In the genomic region with DNA sequence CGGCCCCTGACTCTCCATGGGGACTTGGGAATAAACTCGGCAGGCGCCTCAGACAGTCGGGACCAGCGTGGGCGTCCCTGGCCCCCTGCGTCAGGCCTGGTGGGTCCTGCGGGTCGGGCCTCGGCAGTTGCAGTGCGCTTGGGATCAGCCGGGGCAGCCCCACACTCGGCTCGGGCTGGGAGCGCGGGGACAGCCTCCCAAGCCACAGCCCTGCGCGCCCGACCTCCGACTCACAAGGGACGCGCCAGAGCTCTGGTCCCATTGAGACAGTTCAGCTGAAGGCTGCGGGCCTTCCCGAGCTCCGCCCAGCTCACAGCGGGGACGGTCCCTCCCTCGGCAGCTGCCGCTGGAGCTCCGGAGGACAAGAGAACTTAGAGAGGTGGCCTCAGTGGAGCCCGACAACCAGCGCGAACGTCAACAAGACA, we compare ENCODE assay signal across 9 cellular contexts. TPM values are rescaled to one million over a fixed set of nuclear protein-coding genes. Genes with fewer than 3 reads are reported as not detected.
DNase-seq lines count a peak whose midpoint lies in the region; ATAC-seq and TF ChIP-seq lines count a peak whose summit lies in the region.
"Had no signal": no experiment of that assay in that cellular context is flagged by ENCODE, and none has a peak within 500 bp of the region (broad histone marks: within the 10 kb centered on the region; RNA-seq: fewer than 3 reads in every experiment).

No MANE protein-coding gene starts in this region.

- no peaks in the 10 kb centered on the region for H3K36me3 Mint-ChIP-seq in CD4-positive, alpha-beta memory T cell

- H3K27me3 Mint-ChIP-seq in CD4-positive, alpha-beta memory T cell = peaks cover 5 to 18% of the 10 kb centered on the region in 2 donors

- DNase-seq in Daoy (ENCODE audit: low read depth) (peak; percentile 5), MG63 (peak; percentile 8), fibroblast of lung (ENCODE audit: low read depth in 2 of 2) (peak; percentile 24 to 36), psoas muscle (peak in 1 of 2 donors; percentile 14), LoVo (ENCODE audit: low spot score) (no peak)
- no peak for DNase-seq in CD4-positive, alpha-beta memory T cell
- DNase-seq: hippocampal formation had no signal

- H3K27me3 ChIP-seq in MG63 (no peaks in the 10 kb centered on the region), fibroblast of lung (ENCODE audit: control insufficient read depth, insufficient read depth, low read length) (no peaks in the 10 kb centered on the region), psoas muscle (ENCODE audit: insufficient read depth in 3 of 3, low read length in 2 of 3) (peaks cover 0 to 17% (median 5%) of the 10 kb centered on the region in 3 donors)
- H3K27me3 ChIP-seq in CD4-positive, alpha-beta memory T cell (ENCODE audit: insufficient read depth, low read length) = no peaks in the 10 kb centered on the region

- H3K9me3 Mint-ChIP-seq in CD4-positive, alpha-beta memory T cell = peaks cover 10 to 64% (median 28%) of the 10 kb centered on the region in 8 donors

- H3K4me1 ChIP-seq in fibroblast of lung (ENCODE audit: control insufficient read depth, extremely low read depth, insufficient read depth, low read length) (no peaks in the 10 kb centered on the region), psoas muscle (no peaks in the 10 kb centered on the region)
- H3K4me1 ChIP-seq in CD4-positive, alpha-beta memory T cell (ENCODE audit: insufficient read depth, low read length) = no peaks in the 10 kb centered on the region

- H2AFZ ChIP-seq in fibroblast of lung (ENCODE audit: low read length) = peak overlapping the region; percentile 78

- 0 to 1% (median 1%) methylated on average over 31 to 34 of the region's 34 CpGs for WGBS in psoas muscle, 3 donors

- peak overlapping the region; percentile 71 for H3K4me2 ChIP-seq in fibroblast of lung (ENCODE audit: extremely low read depth, insufficient read depth, low read length)

- H4K20me1 ChIP-seq in fibroblast of lung (ENCODE audit: control insufficient read depth, extremely low read depth, insufficient read depth, low read length) = no peaks in the 10 kb centered on the region

- CTCF ChIA-PET in CD4-positive, alpha-beta memory T cell (lab: Charles Lee; ENCODE audit: partially characterized antibody) = no interaction called here

- intact Hi-C loops in psoas muscle (cut with DNase I) = no loop called here
- intact Hi-C loops in CD4-positive, alpha-beta memory T cell (cut with micrococcal nuclease) = no loop called here

- no peak for ATAC-seq in psoas muscle
- no peak for ATAC-seq in GM21723 (IDR thresholded peaks at IDR 0.05; ENCODE audit: unreplicated experiment)
- no peak for ATAC-seq in GM18909 (IDR thresholded peaks at IDR 0.05; ENCODE audit: poor library complexity, unreplicated experiment)

- H3K27ac Mint-ChIP-seq in CD4-positive, alpha-beta memory T cell = no peak overlapping the region

- POLR2A ChIA-PET in CD4-positive, alpha-beta memory T cell (lab: Charles Lee; ENCODE audit: partially characterized antibody) = no interaction called here

- H3K9ac ChIP-seq in fibroblast of lung (ENCODE audit: insufficient read depth, low read length) = no peak overlapping the region

- no peaks in the 10 kb centered on the region for H3K36me3 ChIP-seq in MG63
- H3K36me3 ChIP-seq in fibroblast of lung (ENCODE audit: control insufficient read depth, insufficient read depth, low read length) = no peaks in the 10 kb centered on the region
- H3K36me3 ChIP-seq in psoas muscle (ENCODE audit: insufficient read depth in 1 of 2, low read depth in 1 of 2) = no peaks in the 10 kb centered on the region
- no peaks in the 10 kb centered on the region for H3K36me3 ChIP-seq in CD4-positive, alpha-beta memory T cell (ENCODE audit: insufficient read depth, low read length)

- H3K27ac ChIP-seq in fibroblast of lung (ENCODE audit: insufficient read depth, low read length) = no peak overlapping the region
- no peak overlapping the region for H3K27ac ChIP-seq in psoas muscle
- no peak overlapping the region for H3K27ac ChIP-seq in CD4-positive, alpha-beta memory T cell (ENCODE audit: low read depth, low read length)

- no peaks in the 10 kb centered on the region for H3K79me2 ChIP-seq in fibroblast of lung (ENCODE audit: control insufficient read depth, insufficient read depth, low read length)

- peak overlapping the region in 1 of 8 donors; percentile 57 for H3K4me3 Mint-ChIP-seq in CD4-positive, alpha-beta memory T cell

- H3K4me3 ChIP-seq in MG63 (0 out of 2 replicates have a peak overlapping the region, but pooled peaks have one; percentile 4), fibroblast of lung (replicated peaks in 1 of 4; ENCODE audit: control extremely low read depth in 1 of 4, insufficient read depth in 1 of 4, low read depth in 3 of 4, low read length in 4 of 4) (peak overlapping the region; percentile 27 to 61 (median 50)), psoas muscle (peak overlapping the region; percentile 44)
- no peak overlapping the region for H3K4me3 ChIP-seq in CD4-positive, alpha-beta memory T cell (ENCODE audit: low read length in 2 of 2)

- H3K4me1 Mint-ChIP-seq in CD4-positive, alpha-beta memory T cell = peaks cover 0 to 7% (median 4%) of the 10 kb centered on the region in 4 donors

- TF ChIP-seq CTCF in fibroblast of lung (conservative IDR thresholded peaks at IDR 0.05 in 1 of 2, IDR thresholded peaks at IDR 0.05 in 1 of 2; ENCODE audit: low read depth in 1 of 2, low read length in 2 of 2) = no peak
- TF ChIP-seq CTCF in psoas muscle (IDR thresholded peaks at IDR 0.05) = no peak

- H3K9me3 ChIP-seq in MG63 (no peaks in the 10 kb centered on the region), fibroblast of lung (ENCODE audit: control insufficient read depth, insufficient read depth, low read depth, low read length) (no peaks in the 10 kb centered on the region), psoas muscle (no peaks in the 10 kb centered on the region)
- H3K9me3 ChIP-seq in CD4-positive, alpha-beta memory T cell (ENCODE audit: control insufficient read depth in 1 of 2, low read length in 2 of 2) = no peaks in the 10 kb centered on the region

RNA-seq across cellular contexts. Expression of gene ZNF730, which starts 45.7 kb away (rescaled TPM):
- 2.0 and 4.2 TPM in 2 replicates for total RNA-seq in Daoy (2014; rRNA removed; shearing (Covaris generic))
- total RNA-seq in MG63 (2014; rRNA removed; shearing (Covaris generic); ENCODE audit: low replicate concordance) = 0.15 and 1.4 TPM in 2 replicates
- total RNA-seq in fibroblast of lung (1.0 and 1.3 TPM in 2 replicates), psoas muscle (under 1 TPM in 2 of 4 donors, not detected in 2; 0.10 to 0.19 TPM)
- polyA plus RNA-seq in fibroblast of lung (0.66 and 1.4 TPM in 2 replicates), psoas muscle (under 1 TPM in 2 of 3 donors, not detected in 1; 0.01 to 0.16 TPM)
- polyA plus RNA-seq in fibroblast of lung (2012) = 0.37 and 0.58 TPM in 2 replicates
- polyA minus RNA-seq in fibroblast of lung (ENCODE audit: low replicate concordance) = 0.93 TPM in 1 of 2 replicates, not detected in the other
- not detected for total RNA-seq in CD4-positive, alpha-beta memory T cell
- polyA plus RNA-seq in CD4-positive, alpha-beta memory T cell = not detected

Comparison
In these comparisons a context has a peak if more than half of its experiments do, and no peak if none do; other contexts are left out.
1. DNase-seq: peak in Daoy (single experiment), MG63 (single experiment) and fibroblast of lung (2 of 2); none in CD4-positive, alpha-beta memory T cell (0 of 5) and LoVo (single experiment).
2. H3K4me3 ChIP-seq: peak in MG63 (single experiment), fibroblast of lung (4 of 4) and psoas muscle (single experiment); none in CD4-positive, alpha-beta memory T cell (0 of 2).